In the genomic region with DNA sequence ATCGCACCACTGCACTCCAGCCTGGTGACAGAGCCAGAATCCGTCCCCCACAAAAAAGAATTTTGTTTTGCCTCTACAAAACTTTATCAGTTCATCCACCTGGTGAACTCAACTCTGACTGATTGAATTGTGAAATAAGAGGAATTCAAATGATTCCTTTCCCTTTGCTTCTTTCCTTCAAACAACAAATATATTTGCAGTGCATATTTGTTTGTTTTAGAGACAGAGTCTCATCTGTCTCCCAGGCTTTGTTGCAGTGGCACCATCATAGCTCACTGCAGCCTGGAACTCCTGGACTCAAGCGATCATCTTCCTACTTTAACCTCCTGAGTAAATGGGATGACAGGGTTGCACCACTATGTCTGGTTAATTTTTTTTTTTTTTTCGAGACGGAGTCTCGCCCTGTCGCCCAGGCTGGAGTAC, we compare ENCODE assay signal across 2 cellular contexts.
TF ChIP-seq lines count a peak whose summit lies in the region.

No MANE protein-coding gene starts in this region.

TF ChIP-seq in IMR-90, 13 proteins besides CTCF, POLR2A, EP300 and RAD21:
- TF ChIP-seq BHLHE40 (IDR thresholded peaks at IDR 0.05; ENCODE audit: low read depth, low read length) (no peak), NFE2L2 (IDR thresholded peaks at IDR 0.05; ENCODE audit: low read depth, low read length) (no peak), MAZ (IDR thresholded peaks at IDR 0.05; ENCODE audit: borderline replicate concordance, low read depth, low read length) (no peak), USF2 (IDR thresholded peaks at IDR 0.05; ENCODE audit: low read depth, low read length) (no peak), CHD1 (IDR thresholded peaks at IDR 0.05; ENCODE audit: low read depth, low read length) (no peak), FOS (IDR thresholded peaks at IDR 0.05; ENCODE audit: low read depth, low read length) (no peak), CEBPB (IDR thresholded peaks at IDR 0.05; ENCODE audit: low read depth, low read length) (no peak), RCOR1 (IDR thresholded peaks at IDR 0.05; ENCODE audit: insufficient replicate concordance, low read length) (no peak), RFX5 (IDR thresholded peaks at IDR 0.05; ENCODE audit: low read depth, low read length) (no peak), ELK1 (IDR thresholded peaks at IDR 0.05; ENCODE audit: borderline replicate concordance, low read depth, low read length) (no peak), SMC3 (IDR thresholded peaks at IDR 0.05; ENCODE audit: low read depth, low read length) (no peak), MXI1 (IDR thresholded peaks at IDR 0.05; ENCODE audit: borderline replicate concordance, low read depth, low read length) (no peak), MAFK (IDR thresholded peaks at IDR 0.05; ENCODE audit: low read depth, low read length) (no peak)
TF ChIP-seq in IMR-90: peak in this region for 0.

TF ChIP-seq in HepG2, 621 proteins besides CTCF, POLR2A, EP300 and RAD21 (continues in another document):
- no peak for TF ChIP-seq ZSCAN25 (CRISPR knock-in tag; IDR thresholded peaks at IDR 0.05)
- TF ChIP-seq ZNF333 (CRISPR knock-in tag; IDR thresholded peaks at IDR 0.05; ENCODE audit: borderline replicate concordance), result no peak
- TF ChIP-seq LCORL (IDR thresholded peaks at IDR 0.05), result no peak
- peak; percentile 83 for TF ChIP-seq LCORL (CRISPR knock-in tag; IDR thresholded peaks at IDR 0.05)
- TF ChIP-seq ZNF253 (CRISPR knock-in tag; IDR thresholded peaks at IDR 0.05; ENCODE audit: borderline replicate concordance), result no peak
- TF ChIP-seq, protein P1, sequence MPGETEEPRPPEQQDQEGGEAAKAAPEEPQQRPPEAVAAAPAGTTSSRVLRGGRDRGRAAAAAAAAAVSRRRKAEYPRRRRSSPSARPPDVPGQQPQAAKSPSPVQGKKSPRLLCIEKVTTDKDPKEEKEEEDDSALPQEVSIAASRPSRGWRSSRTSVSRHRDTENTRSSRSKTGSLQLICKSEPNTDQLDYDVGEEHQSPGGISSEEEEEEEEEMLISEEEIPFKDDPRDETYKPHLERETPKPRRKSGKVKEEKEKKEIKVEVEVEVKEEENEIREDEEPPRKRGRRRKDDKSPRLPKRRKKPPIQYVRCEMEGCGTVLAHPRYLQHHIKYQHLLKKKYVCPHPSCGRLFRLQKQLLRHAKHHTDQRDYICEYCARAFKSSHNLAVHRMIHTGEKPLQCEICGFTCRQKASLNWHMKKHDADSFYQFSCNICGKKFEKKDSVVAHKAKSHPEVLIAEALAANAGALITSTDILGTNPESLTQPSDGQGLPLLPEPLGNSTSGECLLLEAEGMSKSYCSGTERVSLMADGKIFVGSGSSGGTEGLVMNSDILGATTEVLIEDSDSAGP (CRISPR knock-in tag; IDR thresholded peaks at IDR 0.05; ENCODE audit: borderline replicate concordance), result no peak
- no peak for TF ChIP-seq ATF4 (CRISPR knock-in tag; IDR thresholded peaks at IDR 0.05)
- TF ChIP-seq WIZ (CRISPR knock-in tag; IDR thresholded peaks at IDR 0.05), result no peak
- no peak for TF ChIP-seq ZFY (CRISPR knock-in tag; IDR thresholded peaks at IDR 0.05)
- TF ChIP-seq ZNF674 (CRISPR knock-in tag; IDR thresholded peaks at IDR 0.05; ENCODE audit: low read depth), result no peak
- TF ChIP-seq SOX6 (IDR thresholded peaks at IDR 0.05), result no peak
- peak; percentile 50 for TF ChIP-seq SOX6 (CRISPR knock-in tag; IDR thresholded peaks at IDR 0.05)
- 0 out of 2 replicates have a peak, but pooled peaks have one; percentile 41 for TF ChIP-seq ZMYM3 (CRISPR knock-in tag; IDR thresholded peaks at IDR 0.05)
- peak; percentile 49; the same call in 1 of the 2 replicates for TF ChIP-seq HNF4A (CRISPR knock-in tag; IDR thresholded peaks at IDR 0.05)
- TF ChIP-seq NBN (conservative IDR thresholded peaks at IDR 0.05), result no peak
- TF ChIP-seq, protein P2, sequence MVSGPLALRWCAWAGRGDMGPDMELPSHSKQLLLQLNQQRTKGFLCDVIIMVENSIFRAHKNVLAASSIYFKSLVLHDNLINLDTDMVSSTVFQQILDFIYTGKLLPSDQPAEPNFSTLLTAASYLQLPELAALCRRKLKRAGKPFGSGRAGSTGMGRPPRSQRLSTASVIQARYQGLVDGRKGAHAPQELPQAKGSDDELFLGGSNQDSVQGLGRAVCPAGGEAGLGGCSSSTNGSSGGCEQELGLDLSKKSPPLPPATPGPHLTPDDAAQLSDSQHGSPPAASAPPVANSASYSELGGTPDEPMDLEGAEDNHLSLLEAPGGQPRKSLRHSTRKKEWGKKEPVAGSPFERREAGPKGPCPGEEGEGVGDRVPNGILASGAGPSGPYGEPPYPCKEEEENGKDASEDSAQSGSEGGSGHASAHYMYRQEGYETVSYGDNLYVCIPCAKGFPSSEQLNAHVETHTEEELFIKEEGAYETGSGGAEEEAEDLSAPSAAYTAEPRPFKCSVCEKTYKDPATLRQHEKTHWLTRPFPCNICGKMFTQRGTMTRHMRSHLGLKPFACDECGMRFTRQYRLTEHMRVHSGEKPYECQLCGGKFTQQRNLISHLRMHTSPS (CRISPR knock-in tag; IDR thresholded peaks at IDR 0.05; ENCODE audit: low read depth), result no peak
- peak; percentile 6; the same call in 1 of the 2 replicates for TF ChIP-seq CREB1 (IDR thresholded peaks at IDR 0.05)
- no peak for TF ChIP-seq CREB1 (CRISPR knock-in tag; IDR thresholded peaks at IDR 0.05)
- TF ChIP-seq ZFP82 (CRISPR knock-in tag; IDR thresholded peaks at IDR 0.05; ENCODE audit: borderline replicate concordance), result no peak
- TF ChIP-seq ZNF441 (CRISPR knock-in tag; IDR thresholded peaks at IDR 0.05; ENCODE audit: borderline replicate concordance), result peak; percentile 93
- no peak for TF ChIP-seq IKZF1 (IDR thresholded peaks at IDR 0.05)
- TF ChIP-seq, protein P3, sequence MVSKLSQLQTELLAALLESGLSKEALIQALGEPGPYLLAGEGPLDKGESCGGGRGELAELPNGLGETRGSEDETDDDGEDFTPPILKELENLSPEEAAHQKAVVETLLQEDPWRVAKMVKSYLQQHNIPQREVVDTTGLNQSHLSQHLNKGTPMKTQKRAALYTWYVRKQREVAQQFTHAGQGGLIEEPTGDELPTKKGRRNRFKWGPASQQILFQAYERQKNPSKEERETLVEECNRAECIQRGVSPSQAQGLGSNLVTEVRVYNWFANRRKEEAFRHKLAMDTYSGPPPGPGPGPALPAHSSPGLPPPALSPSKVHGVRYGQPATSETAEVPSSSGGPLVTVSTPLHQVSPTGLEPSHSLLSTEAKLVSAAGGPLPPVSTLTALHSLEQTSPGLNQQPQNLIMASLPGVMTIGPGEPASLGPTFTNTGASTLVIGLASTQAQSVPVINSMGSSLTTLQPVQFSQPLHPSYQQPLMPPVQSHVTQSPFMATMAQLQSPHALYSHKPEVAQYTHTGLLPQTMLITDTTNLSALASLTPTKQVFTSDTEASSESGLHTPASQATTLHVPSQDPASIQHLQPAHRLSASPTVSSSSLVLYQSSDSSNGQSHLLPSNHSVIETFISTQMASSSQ (IDR thresholded peaks at IDR 0.05; ENCODE audit: low read depth), result no peak
- TF ChIP-seq, protein P3 (CRISPR knock-in tag; IDR thresholded peaks at IDR 0.05; ENCODE audit: borderline replicate concordance), result no peak
- TF ChIP-seq ZNF619 (CRISPR knock-in tag; IDR thresholded peaks at IDR 0.05), result no peak
- TF ChIP-seq MTF2 (CRISPR knock-in tag; IDR thresholded peaks at IDR 0.05; ENCODE audit: borderline replicate concordance), result 0 out of 2 replicates have a peak, but pooled peaks have one; percentile 39
- TF ChIP-seq, protein P4, sequence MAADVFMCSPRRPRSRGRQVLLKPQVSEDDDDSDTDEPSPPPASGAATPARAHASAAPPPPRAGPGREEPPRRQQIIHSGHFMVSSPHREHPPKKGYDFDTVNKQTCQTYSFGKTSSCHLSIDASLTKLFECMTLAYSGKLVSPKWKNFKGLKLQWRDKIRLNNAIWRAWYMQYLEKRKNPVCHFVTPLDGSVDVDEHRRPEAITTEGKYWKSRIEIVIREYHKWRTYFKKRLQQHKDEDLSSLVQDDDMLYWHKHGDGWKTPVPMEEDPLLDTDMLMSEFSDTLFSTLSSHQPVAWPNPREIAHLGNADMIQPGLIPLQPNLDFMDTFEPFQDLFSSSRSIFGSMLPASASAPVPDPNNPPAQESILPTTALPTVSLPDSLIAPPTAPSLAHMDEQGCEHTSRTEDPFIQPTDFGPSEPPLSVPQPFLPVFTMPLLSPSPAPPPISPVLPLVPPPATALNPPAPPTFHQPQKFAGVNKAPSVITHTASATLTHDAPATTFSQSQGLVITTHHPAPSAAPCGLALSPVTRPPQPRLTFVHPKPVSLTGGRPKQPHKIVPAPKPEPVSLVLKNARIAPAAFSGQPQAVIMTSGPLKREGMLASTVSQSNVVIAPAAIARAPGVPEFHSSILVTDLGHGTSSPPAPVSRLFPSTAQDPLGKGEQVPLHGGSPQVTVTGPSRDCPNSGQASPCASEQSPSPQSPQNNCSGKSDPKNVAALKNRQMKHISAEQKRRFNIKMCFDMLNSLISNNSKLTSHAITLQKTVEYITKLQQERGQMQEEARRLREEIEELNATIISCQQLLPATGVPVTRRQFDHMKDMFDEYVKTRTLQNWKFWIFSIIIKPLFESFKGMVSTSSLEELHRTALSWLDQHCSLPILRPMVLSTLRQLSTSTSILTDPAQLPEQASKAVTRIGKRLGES (CRISPR knock-in tag; IDR thresholded peaks at IDR 0.05; ENCODE audit: borderline replicate concordance), result no peak
- TF ChIP-seq ELF4 (CRISPR knock-in tag; IDR thresholded peaks at IDR 0.05; ENCODE audit: borderline replicate concordance), result no peak
- TF ChIP-seq ZMYM4 (CRISPR knock-in tag; IDR thresholded peaks at IDR 0.05), result 0 out of 2 replicates have a peak, but pooled peaks have one; percentile 36
- TF ChIP-seq ZNF563 (CRISPR knock-in tag; IDR thresholded peaks at IDR 0.05), result no peak
- TF ChIP-seq SOX5 (CRISPR knock-in tag; IDR thresholded peaks at IDR 0.05; ENCODE audit: borderline replicate concordance), result peak; percentile 52; the same call in 1 of the 2 replicates
- no peak for TF ChIP-seq ZKSCAN5 (CRISPR knock-in tag; IDR thresholded peaks at IDR 0.05)
- peak; percentile 4; the same call in 1 of the 2 replicates for TF ChIP-seq ZNF460 (CRISPR knock-in tag; IDR thresholded peaks at IDR 0.05; ENCODE audit: borderline replicate concordance)
- TF ChIP-seq SAP130 (CRISPR knock-in tag; IDR thresholded peaks at IDR 0.05; ENCODE audit: low read depth), result peak; percentile 44; the same call in 1 of the 2 replicates
- TF ChIP-seq, protein P5, sequence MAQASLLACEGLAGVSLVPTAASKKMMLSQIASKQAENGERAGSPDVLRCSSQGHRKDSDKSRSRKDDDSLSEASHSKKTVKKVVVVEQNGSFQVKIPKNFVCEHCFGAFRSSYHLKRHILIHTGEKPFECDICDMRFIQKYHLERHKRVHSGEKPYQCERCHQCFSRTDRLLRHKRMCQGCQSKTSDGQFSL (CRISPR knock-in tag; IDR thresholded peaks at IDR 0.05), result no peak
- TF ChIP-seq TMF1 (CRISPR knock-in tag; IDR thresholded peaks at IDR 0.05; ENCODE audit: low read depth), result no peak
- TF ChIP-seq, protein P6, sequence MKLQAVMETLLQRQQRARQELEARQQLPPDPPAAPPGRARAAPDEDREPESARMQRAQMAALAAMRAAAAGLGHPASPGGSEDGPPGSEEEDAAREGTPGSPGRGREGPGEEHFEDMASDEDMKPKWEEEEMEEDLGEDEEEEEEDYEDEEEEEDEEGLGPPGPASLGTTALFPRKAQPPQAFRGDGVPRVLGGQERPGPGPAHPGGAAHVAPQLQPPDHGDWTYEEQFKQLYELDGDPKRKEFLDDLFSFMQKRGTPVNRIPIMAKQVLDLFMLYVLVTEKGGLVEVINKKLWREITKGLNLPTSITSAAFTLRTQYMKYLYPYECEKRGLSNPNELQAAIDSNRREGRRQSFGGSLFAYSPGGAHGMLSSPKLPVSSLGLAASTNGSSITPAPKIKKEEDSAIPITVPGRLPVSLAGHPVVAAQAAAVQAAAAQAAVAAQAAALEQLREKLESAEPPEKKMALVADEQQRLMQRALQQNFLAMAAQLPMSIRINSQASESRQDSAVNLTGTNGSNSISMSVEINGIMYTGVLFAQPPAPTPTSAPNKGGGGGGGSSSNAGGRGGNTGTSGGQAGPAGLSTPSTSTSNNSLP (IDR thresholded peaks at IDR 0.05; ENCODE audit: low read depth, low read length), result peak; percentile 69
- no peak for TF ChIP-seq ELF3 (CRISPR knock-in tag; IDR thresholded peaks at IDR 0.05)
- TF ChIP-seq SALL2 (CRISPR knock-in tag; IDR thresholded peaks at IDR 0.05), result no peak
- TF ChIP-seq FOXP4 (CRISPR knock-in tag; IDR thresholded peaks at IDR 0.05), result peak; percentile 78
- TF ChIP-seq RXRB (CRISPR knock-in tag; IDR thresholded peaks at IDR 0.05; ENCODE audit: borderline replicate concordance), result no peak
- TF ChIP-seq SOX13 (IDR thresholded peaks at IDR 0.05), result no peak
- peak in 1 of 2 experiments; percentile 61; a peak in 1 of 4 replicates for TF ChIP-seq SOX13 (CRISPR knock-in tag; conservative IDR thresholded peaks at IDR 0.05 in 1 of 2, IDR thresholded peaks at IDR 0.05 in 1 of 2)
- TF ChIP-seq NR1H2 (CRISPR knock-in tag; IDR thresholded peaks at IDR 0.05; ENCODE audit: borderline replicate concordance, low read depth), result no peak
- TF ChIP-seq KMT2B (CRISPR knock-in tag; IDR thresholded peaks at IDR 0.05), result no peak
- no peak for TF ChIP-seq MAFK (conservative IDR thresholded peaks at IDR 0.05 in 1 of 2, IDR thresholded peaks at IDR 0.05 in 1 of 2; ENCODE audit: low read length in 2 of 2)
